Comparison of ENCODE assay signal across 9 cellular contexts in genomic region chr1:108708726-108709660, GRCh38. TPM values are rescaled to one million over a fixed set of nuclear protein-coding genes. Genes with fewer than 3 reads are reported as not detected.
DNase-seq lines count a peak whose midpoint lies in the region; ATAC-seq lines count a peak whose summit lies in the region.
"Had no signal": no experiment of that assay in that cellular context is flagged by ENCODE, and none has a peak within 500 bp of the region (broad histone marks: within the 10 kb centered on the region; RNA-seq: fewer than 3 reads in every experiment).

No MANE protein-coding gene starts in this region.

- no peak overlapping the region for H2BK12ac ChIP-seq in neuronal stem cell (ENCODE audit: low read length)

- H3K4me1 ChIP-seq in neuronal stem cell (ENCODE audit: control insufficient read depth in 2 of 2, insufficient read depth in 1 of 2, low read depth in 1 of 2, low read length in 2 of 2) = peaks cover 0 to 3% of the 10 kb centered on the region in 2 donors

- H4K91ac ChIP-seq in neuronal stem cell (ENCODE audit: low read depth, low read length, poor library complexity) = no peak overlapping the region

- no peak overlapping the region for H3K27ac ChIP-seq in neuronal stem cell (replicated peaks; ENCODE audit: low read length)

- no peak overlapping the region for H3K23ac ChIP-seq in neuronal stem cell (ENCODE audit: low read depth, low read length, poor library complexity)

- H3K4me3 ChIP-seq in neuronal stem cell (ENCODE audit: low read length in 2 of 2) = no peak overlapping the region

- H3K9ac ChIP-seq in neuronal stem cell (ENCODE audit: low read depth, low read length, poor library complexity) = no peak overlapping the region

- H2AFZ ChIP-seq in neuronal stem cell (ENCODE audit: low read length) = no peak overlapping the region

- DNase-seq in OCI-M1 (lab: John Stamatoyannopoulos, UW) (peak; percentile 48), epidermal melanocyte (ENCODE audit: insufficient read length, low spot score) (no peak), inferior parietal cortex (ENCODE audit: extremely low spot score) (no peak), neuronal stem cell (ENCODE audit: low spot score) (no peak)
- peak; percentile 81 for DNase-seq in activated naive CD4-positive, alpha-beta T cell treated with anti-CD3 and anti-CD28 coated beads for 36 hours
- peak; percentile 38 for DNase-seq in stimulated activated CD4-positive, alpha-beta T cell treated with anti-CD3 and anti-CD28 coated beads, Interleukin-12 subunit alpha, Interleukin-12 subunit beta, amount 100 ng/mL, for 4 hours
- DNase-seq: IMR-90 had no signal

- no peaks in the 10 kb centered on the region for H3K9me3 ChIP-seq in neuronal stem cell (replicated peaks in 1 of 2; ENCODE audit: control insufficient read depth in 2 of 2, insufficient read depth in 1 of 2, low read depth in 1 of 2, low read length in 2 of 2)

- no peak overlapping the region for H2BK5ac ChIP-seq in neuronal stem cell (ENCODE audit: low read length)

- H3K27ac Mint-ChIP-seq in activated naive CD4-positive, alpha-beta T cell treated with anti-CD3 and anti-CD28 coated beads for 36 hours = no peak overlapping the region

- H3K4me3 Mint-ChIP-seq in activated naive CD4-positive, alpha-beta T cell treated with anti-CD3 and anti-CD28 coated beads for 36 hours = no peak overlapping the region

- H3K79me1 ChIP-seq in neuronal stem cell (ENCODE audit: low read depth, low read length) = peaks cover 2% of the 10 kb centered on the region

- H2AK5ac ChIP-seq in neuronal stem cell (ENCODE audit: low read depth, low read length) = no peak overlapping the region

- no peak overlapping the region for H3K4ac ChIP-seq in neuronal stem cell (ENCODE audit: low read length)

- ATAC-seq in GM18868 (IDR thresholded peaks at IDR 0.05; ENCODE audit: unreplicated experiment) (peak; percentile 70), GM21619 (IDR thresholded peaks at IDR 0.05; ENCODE audit: unreplicated experiment) (no peak)

- H3K18ac ChIP-seq in neuronal stem cell (ENCODE audit: low read length) = no peak overlapping the region

- no peaks in the 10 kb centered on the region for H3K27me3 Mint-ChIP-seq in activated naive CD4-positive, alpha-beta T cell treated with anti-CD3 and anti-CD28 coated beads for 36 hours (ENCODE audit: low read depth)

- no peak overlapping the region for H4K8ac ChIP-seq in neuronal stem cell (ENCODE audit: low read depth, low read length)

- WGBS in neuronal stem cell (ENCODE audit: extremely low coverage in 2 of 2, insufficient read length in 2 of 2, insufficient replicate concordance in 1 of 2), 2 donors = no CpG with 5 or more reads among the region's 7 CpGs

- CTCF ChIA-PET in activated naive CD4-positive, alpha-beta T cell treated with anti-CD3 and anti-CD28 coated beads for 36 hours (lab: Charles Lee) = interaction anchor here (0.9 to 1.7 kb wide), 7 partner anchors 11 to 147 kb away, joined by 3 to 8 read pairs (median 3); partner anchors contain the start of gene PRPF38B

- H3K27me3 ChIP-seq in neuronal stem cell (ENCODE audit: control insufficient read depth in 3 of 3, insufficient read depth in 3 of 3, low read depth in 1 of 3, low read length in 3 of 3) = peaks cover 0 to 2% (median 0%) of the 10 kb centered on the region in 3 experiments

- H3K36me3 ChIP-seq in neuronal stem cell (replicated peaks in 1 of 2; ENCODE audit: control insufficient read depth in 2 of 2, insufficient read depth in 2 of 2, low read length in 2 of 2) = no peaks in the 10 kb centered on the region

- intact Hi-C loops in activated naive CD4-positive, alpha-beta T cell treated with anti-CD3 and anti-CD28 coated beads for 36 hours (cut with micrococcal nuclease) = loop anchor here (1.0 to 2.0 kb wide), 3 partner anchors 64 to 197 kb away; partner anchors contain the start of gene EEIG2

- peaks cover 11% of the 10 kb centered on the region for H3K4me1 Mint-ChIP-seq in activated naive CD4-positive, alpha-beta T cell treated with anti-CD3 and anti-CD28 coated beads for 36 hours (ENCODE audit: low read depth)

- no peak overlapping the region for H3K14ac ChIP-seq in neuronal stem cell (ENCODE audit: low read length)

- no peak overlapping the region for H3K4me2 ChIP-seq in neuronal stem cell (ENCODE audit: insufficient read depth, low read length, poor library complexity, severe bottlenecking)

- no peak overlapping the region for H2BK120ac ChIP-seq in neuronal stem cell (ENCODE audit: low read depth, low read length)

- H2BK15ac ChIP-seq in neuronal stem cell (ENCODE audit: low read length) = no peak overlapping the region

- no peaks in the 10 kb centered on the region for H3K36me3 Mint-ChIP-seq in activated naive CD4-positive, alpha-beta T cell treated with anti-CD3 and anti-CD28 coated beads for 36 hours (ENCODE audit: low read depth)

- H3K9me3 Mint-ChIP-seq in activated naive CD4-positive, alpha-beta T cell treated with anti-CD3 and anti-CD28 coated beads for 36 hours = no peaks in the 10 kb centered on the region

RNA-seq across cellular contexts. Expression of gene FNDC7, which starts 3.7 kb away (rescaled TPM):
- under 1 TPM in 1 of 2 experiments, not detected in 1; 0.05 TPM for total RNA-seq in activated naive CD4-positive, alpha-beta T cell treated with anti-CD3 and anti-CD28 coated beads for 36 hours
- 0.04 TPM for polyA plus RNA-seq in neuronal stem cell (2013, experiment 1 of 2)
- polyA plus RNA-seq in neuronal stem cell (2013, experiment 2 of 2) = 0.03 TPM
- total RNA-seq: IMR-90 had no signal
- polyA plus RNA-seq: IMR-90 had no signal

RNA-seq across cellular contexts. Expression of gene PRPF38B, which starts 16.9 kb away (rescaled TPM):
- total RNA-seq in activated naive CD4-positive, alpha-beta T cell treated with anti-CD3 and anti-CD28 coated beads for 36 hours = 10 to 100 TPM; 50.4 to 52.2 TPM
- 47.2 TPM for polyA plus RNA-seq in neuronal stem cell (2013, experiment 1 of 2)
- 47.9 TPM for polyA plus RNA-seq in neuronal stem cell (2013, experiment 2 of 2)

RNA-seq across cellular contexts. Expression of gene STXBP3, which starts 37.5 kb away (rescaled TPM):
- 10 to 100 TPM; 29.1 to 30.3 TPM for total RNA-seq in activated naive CD4-positive, alpha-beta T cell treated with anti-CD3 and anti-CD28 coated beads for 36 hours
- 24.5 TPM for polyA plus RNA-seq in neuronal stem cell (2013, experiment 1 of 2)
- polyA plus RNA-seq in neuronal stem cell (2013, experiment 2 of 2) = 25.2 TPM

RNA-seq across cellular contexts. Expression of gene HENMT1, which starts 48.1 kb away (rescaled TPM):
- 10 to 100 TPM; 18.7 to 19.3 TPM for total RNA-seq in activated naive CD4-positive, alpha-beta T cell treated with anti-CD3 and anti-CD28 coated beads for 36 hours
- 2.2 TPM for polyA plus RNA-seq in neuronal stem cell (2013, experiment 1 of 2)
- polyA plus RNA-seq in neuronal stem cell (2013, experiment 2 of 2) = 2.0 TPM

Comparison
In these comparisons a context has a peak if more than half of its experiments do, and no peak if none do; other contexts are left out.
1. DNase-seq: peak in OCI-M1 (single experiment), activated naive CD4-positive, alpha-beta T cell treated with anti-CD3 and anti-CD28 coated beads for 36 hours (single experiment) and stimulated activated CD4-positive, alpha-beta T cell treated with anti-CD3 and anti-CD28 coated beads, Interleukin-12 subunit alpha, Interleukin-12 subunit beta, amount 100 ng/mL, for 4 hours (single experiment); none in epidermal melanocyte (single experiment), inferior parietal cortex (single experiment) and neuronal stem cell (single experiment).